8 cellular contexts compared by ENCODE assay signal in the genomic region with DNA sequence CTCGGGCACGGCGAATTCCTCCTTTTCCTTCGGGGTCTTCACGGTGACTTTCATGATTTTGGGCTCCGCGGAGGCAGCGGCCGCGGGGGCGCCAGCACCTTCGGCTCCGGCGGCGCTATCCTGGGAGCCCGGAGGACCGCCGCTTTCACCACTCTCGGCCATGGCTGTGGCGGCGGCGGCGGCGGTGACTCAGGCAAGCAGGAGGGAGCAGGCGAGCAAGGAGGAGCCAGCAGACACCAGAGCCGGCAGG. TPM values are rescaled to one million over a fixed set of nuclear protein-coding genes. Genes with fewer than 3 reads are reported as not detected.
DNase-seq lines count a peak whose midpoint lies in the region; ATAC-seq lines count a peak whose summit lies in the region.

No MANE protein-coding gene starts in this region.

- H3K27ac Mint-ChIP-seq in central memory CD8-positive, alpha-beta T cell (ENCODE audit: low read depth): peak overlapping the region; percentile 99
- peak overlapping the region; percentile 100 for H3K27ac Mint-ChIP-seq in memory B cell

- H3K27ac ChIP-seq in SJCRH30 (peak overlapping the region; percentile 99), stomach smooth muscle (ENCODE audit: low read length) (peak overlapping the region; percentile 96)

- peak overlapping the region; percentile 84 for H3K4me3 ChIP-seq in SJCRH30
- H3K4me3 ChIP-seq in stomach smooth muscle (ENCODE audit: low read length in 2 of 2): peak overlapping the region; percentile 87 to 96

- H3K9me3 ChIP-seq in SJCRH30 (replicated peaks) (no peaks in the 10 kb centered on the region), stomach smooth muscle (ENCODE audit: control insufficient read depth in 2 of 2, low read length in 2 of 2) (no peaks in the 10 kb centered on the region)

- peaks cover 9% of the 10 kb centered on the region; the same call in 1 of the 2 replicates for H3K36me3 ChIP-seq in SJCRH30
- no peaks in the 10 kb centered on the region for H3K36me3 ChIP-seq in stomach smooth muscle (ENCODE audit: control insufficient read depth in 2 of 2, insufficient read depth in 2 of 2, low read length in 2 of 2)

- ATAC-seq in GM18870 (IDR thresholded peaks at IDR 0.05; ENCODE audit: unreplicated experiment) (peak; percentile 48), HG03097 (IDR thresholded peaks at IDR 0.05; ENCODE audit: low FRiP score, unreplicated experiment) (peak; percentile 30), memory B cell (ENCODE audit: low read depth) (no peak)
- no peak for ATAC-seq in central memory CD8-positive, alpha-beta T cell (replicated peaks; ENCODE audit: extremely low read depth, poor library complexity, severe bottlenecking)

- no peaks in the 10 kb centered on the region for H3K9me3 Mint-ChIP-seq in central memory CD8-positive, alpha-beta T cell
- no peaks in the 10 kb centered on the region for H3K9me3 Mint-ChIP-seq in memory B cell

- DNase-seq in AG08395 (ENCODE audit: low spot score) (peak; percentile 88), SJCRH30 (peak in 1 of 2 experiments; percentile 84), memory B cell (ENCODE audit: low spot score in 2 of 2) (no peak), ureter (ENCODE audit: low spot score) (no peak)
- no peak for DNase-seq in central memory CD8-positive, alpha-beta T cell (ENCODE audit: low spot score in 2 of 2)

- H3K4me1 Mint-ChIP-seq in central memory CD8-positive, alpha-beta T cell: peaks cover 38% of the 10 kb centered on the region
- peaks cover 28% of the 10 kb centered on the region for H3K4me1 Mint-ChIP-seq in memory B cell

- H3K27me3 ChIP-seq in SJCRH30 (no peaks in the 10 kb centered on the region), stomach smooth muscle (ENCODE audit: control insufficient read depth in 1 of 2, insufficient read depth in 2 of 2, low read length in 2 of 2) (no peaks in the 10 kb centered on the region)

- peak overlapping the region; percentile 98 for H3K4me3 Mint-ChIP-seq in central memory CD8-positive, alpha-beta T cell
- H3K4me3 Mint-ChIP-seq in memory B cell: peak overlapping the region; percentile 100

- H3K9ac ChIP-seq in stomach smooth muscle (ENCODE audit: low read length in 2 of 2): peak overlapping the region; percentile 95 to 98

- peaks cover 35% of the 10 kb centered on the region for H3K36me3 Mint-ChIP-seq in central memory CD8-positive, alpha-beta T cell (ENCODE audit: insufficient read depth)
- no peaks in the 10 kb centered on the region for H3K36me3 Mint-ChIP-seq in memory B cell

- H3K27me3 Mint-ChIP-seq in central memory CD8-positive, alpha-beta T cell: no peaks in the 10 kb centered on the region
- no peaks in the 10 kb centered on the region for H3K27me3 Mint-ChIP-seq in memory B cell

- peaks cover 6% of the 10 kb centered on the region; the same call in 1 of the 2 replicates for H3K4me1 ChIP-seq in SJCRH30
- peaks cover 3% of the 10 kb centered on the region for H3K4me1 ChIP-seq in stomach smooth muscle (ENCODE audit: control insufficient read depth, insufficient read depth, low read length)

RNA-seq across cellular contexts. Expression of a gene that starts 0.3 kb away (rescaled TPM):
- 171 and 179 TPM in 2 replicates for total RNA-seq in SJCRH30 (2014; rRNA removed; shearing (Covaris generic))
- total RNA-seq in ureter: 123 TPM

Comparison
In these comparisons a context has a peak if more than half of its experiments do, and no peak if none do; other contexts are left out.
1. ATAC-seq: peak in GM18870 (single experiment) and HG03097 (single experiment); none in central memory CD8-positive, alpha-beta T cell (single experiment) and memory B cell (single experiment).